ENCODE assay signal across 21 cellular contexts in the genomic region with DNA sequence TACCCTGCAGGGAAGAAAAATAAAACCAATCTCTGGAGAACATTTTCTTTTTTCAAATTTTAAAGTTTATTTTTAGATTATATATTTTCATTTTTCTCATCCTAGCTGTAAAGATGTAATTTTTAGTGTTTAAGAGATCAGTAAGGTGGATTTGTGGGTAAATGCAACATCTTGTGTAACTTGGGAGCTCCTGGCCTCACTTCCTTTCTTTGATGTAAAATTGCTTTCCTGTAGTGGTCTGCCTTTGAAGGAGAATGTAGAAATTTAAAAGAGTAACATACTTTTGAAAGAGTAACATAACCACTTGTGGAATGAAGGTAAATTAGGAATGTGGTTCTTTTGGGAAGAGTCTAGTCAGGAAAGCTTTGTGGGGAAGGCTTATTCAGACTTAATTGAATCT.
"Had no signal": no experiment of that assay in that cellular context is flagged by ENCODE, and none has a peak within 500 bp of the region (broad histone marks: within the 10 kb centered on the region; RNA-seq: fewer than 3 reads in every experiment).

No MANE protein-coding gene starts in this region.

- H3K27me3 Mint-ChIP-seq: stimulated activated memory B cell treated with anti-CD40 and anti-IgM and Interleukin-4, amounts not matched to agents 10 μg/mL and 1 μg/mL and 100 μg/mL, for 72 hours; stimulated activated naive CD8-positive, alpha-beta T cell treated with anti-CD3 and anti-CD28 coated beads, Interleukin-15, Interleukin-2, amounts not matched to agents 100 ng/mL and 50 ng/mL, for 24 hours had no signal

- H3K4me3 Mint-ChIP-seq: nephron progenitor cell; stimulated activated memory B cell treated with anti-CD40 and anti-IgM and Interleukin-4, amounts not matched to agents 10 μg/mL and 1 μg/mL and 100 μg/mL, for 72 hours; stimulated activated naive CD8-positive, alpha-beta T cell treated with anti-CD3 and anti-CD28 coated beads, Interleukin-15, Interleukin-2, amounts not matched to agents 100 ng/mL and 50 ng/mL, for 24 hours had no signal

- H3K9me3 Mint-ChIP-seq: nephron progenitor cell; stimulated activated memory B cell treated with anti-CD40 and anti-IgM and Interleukin-4, amounts not matched to agents 10 μg/mL and 1 μg/mL and 100 μg/mL, for 72 hours; stimulated activated naive CD8-positive, alpha-beta T cell treated with anti-CD3 and anti-CD28 coated beads, Interleukin-15, Interleukin-2, amounts not matched to agents 100 ng/mL and 50 ng/mL, for 24 hours had no signal

- H3K27ac Mint-ChIP-seq: nephron progenitor cell; stimulated activated memory B cell treated with anti-CD40 and anti-IgM and Interleukin-4, amounts not matched to agents 10 μg/mL and 1 μg/mL and 100 μg/mL, for 72 hours; stimulated activated naive CD8-positive, alpha-beta T cell treated with anti-CD3 and anti-CD28 coated beads, Interleukin-15, Interleukin-2, amounts not matched to agents 100 ng/mL and 50 ng/mL, for 24 hours had no signal

- H3K9me3 ChIP-seq: colonic mucosa, heart left ventricle, prostate gland, right lobe of liver, spleen, tibial artery, upper lobe of left lung, uterus had no signal

- H3K4me1 Mint-ChIP-seq: nephron progenitor cell; stimulated activated memory B cell treated with anti-CD40 and anti-IgM and Interleukin-4, amounts not matched to agents 10 μg/mL and 1 μg/mL and 100 μg/mL, for 72 hours had no signal

- H3K27me3 ChIP-seq: colonic mucosa, heart left ventricle, right lobe of liver, spleen, tibial artery, upper lobe of left lung, uterus had no signal

- H3K27ac ChIP-seq: colonic mucosa, heart left ventricle, parathyroid adenoma, prostate gland, right lobe of liver, spleen, tibial artery, upper lobe of left lung, uterus had no signal

- DNase-seq: colonic mucosa; dermis blood vessel endothelial cell; heart left ventricle; hippocampal formation; mammary epithelial cell; midbrain; nephron progenitor cell; right lobe of liver; spleen; stimulated activated CD4-positive, alpha-beta T cell treated with anti-CD3 and anti-CD28 coated beads, Interleukin-15, amount 100 ng/mL, for 24 hours; stimulated activated CD4-positive, alpha-beta T cell treated with anti-CD3 and anti-CD28 coated beads, Interleukin-1b, Interleukin-23, amount 100 ng/mL, for 48 hours; stimulated activated CD4-positive, alpha-beta T cell treated with anti-CD3 and anti-CD28 coated beads, Interleukin-4, amount 100 ng/mL, for 24 hours; tibial artery; upper lobe of left lung; uterus had no signal

- H3K36me3 Mint-ChIP-seq: stimulated activated memory B cell treated with anti-CD40 and anti-IgM and Interleukin-4, amounts not matched to agents 10 μg/mL and 1 μg/mL and 100 μg/mL, for 72 hours had no signal

- ATAC-seq: esophagus mucosa; heart left ventricle; left lobe of liver; right lobe of liver; stimulated activated memory B cell treated with anti-CD40 and anti-IgM and Interleukin-4, amounts not matched to agents 10 μg/mL and 1 μg/mL and 100 μg/mL, for 72 hours had no signal
